In genomic region chr21:25977068-25977611, GRCh38 we compare ENCODE assay signal across 28 cellular contexts.
A peak's percentile ranks its signal among the peaks of the same experiment; 100 is the strongest.
DNase-seq lines count a peak whose midpoint lies in the region; ATAC-seq and TF ChIP-seq lines count a peak whose summit lies in the region.
"Had no signal": no experiment of that assay in that cellular context is flagged by ENCODE, and none has a peak within 500 bp of the region (broad histone marks: within the 10 kb centered on the region; RNA-seq: fewer than 3 reads in every experiment).

No MANE protein-coding gene starts in this region.

- peak overlapping the region; percentile 51 for H3K27ac Mint-ChIP-seq in activated T-cell treated with anti-CD3 and anti-CD28 coated beads, Interleukin-2, amount 50 U/mL, for 72 hours
- H3K27ac Mint-ChIP-seq in effector memory CD8-positive, alpha-beta T cell, result no peak overlapping the region
- H3K27ac Mint-ChIP-seq: HFFc6 had no signal

- no peak for DNase-seq in activated T-cell treated with anti-CD3 and anti-CD28 coated beads, Interleukin-2, amount 50 U/mL, for 72 hours
- DNase-seq in activated T-cell treated with anti-CD3 and anti-CD28 coated beads, Interleukin-2, amount 50 U/mL, for 4 hours, result no peak
- DNase-seq in DMS79 (lab: John Stamatoyannopoulos, UW) (peak; percentile 30), left lung (no peak), superior temporal gyrus (ENCODE audit: extremely low spot score) (peak; percentile 50), iPS-NIHi11 (ENCODE audit: low spot score) (no peak)
- no peak for DNase-seq in effector memory CD8-positive, alpha-beta T cell
- DNase-seq: 8988T, COR-L47, DMS53, EL, GDM1, GOT3, HFFc6, KBM-7, MV-4-11, NCI-H1105, NCI-H1436 treated with DMSO at 0.1 percent for 48 hours, NCI-H187 treated with DMSO at 0.1 percent for 48 hours, NCI-H446, NCI-H526, NCI-H82, PC-9, SJCRH30 had no signal

- H3K36me3 Mint-ChIP-seq in activated T-cell treated with anti-CD3 and anti-CD28 coated beads, Interleukin-2, amount 50 U/mL, for 72 hours (ENCODE audit: insufficient read depth in 2 of 2), result peaks cover 7 to 33% of the 10 kb centered on the region in 2 donors
- H3K36me3 Mint-ChIP-seq in activated T-cell treated with anti-CD3 and anti-CD28 coated beads, Interleukin-2, amount 50 U/mL, for 4 hours (ENCODE audit: insufficient read depth), result peaks cover 47% of the 10 kb centered on the region
- no peaks in the 10 kb centered on the region for H3K36me3 Mint-ChIP-seq in effector memory CD8-positive, alpha-beta T cell (ENCODE audit: insufficient read depth)

- no peaks in the 10 kb centered on the region for H3K27me3 ChIP-seq in left lung
- H3K27me3 ChIP-seq: SJCRH30 had no signal

- ATAC-seq in activated T-cell treated with anti-CD3 and anti-CD28 coated beads, Interleukin-2, amount 50 U/mL, for 72 hours (replicated peaks in 1 of 2), result no peak
- no peak for ATAC-seq in activated T-cell treated with anti-CD3 and anti-CD28 coated beads, Interleukin-2, amount 50 U/mL, for 4 hours
- peak; percentile 37 for ATAC-seq in left lung
- ATAC-seq in effector memory CD8-positive, alpha-beta T cell (replicated peaks), result no peak
- ATAC-seq in HG03135 (IDR thresholded peaks at IDR 0.05; ENCODE audit: unreplicated experiment), result no peak
- ATAC-seq: GM12878, Right ventricle myocardium inferior had no signal

- H3K4me3 ChIP-seq in left lung, result no peak overlapping the region
- H3K4me3 ChIP-seq: GM12878, HAP-1, PC-9, SJCRH30 had no signal

- H3K9me3 ChIP-seq in left lung, result no peaks in the 10 kb centered on the region
- H3K9me3 ChIP-seq: HAP-1, SJCRH30 had no signal

- H3K36me3 ChIP-seq in left lung, result peaks cover 0 to 52% of the 10 kb centered on the region in 2 donors

- H3K27ac ChIP-seq in left lung, result peak overlapping the region in 1 of 2 donors; percentile 13
- H3K27ac ChIP-seq: PC-9, SJCRH30 had no signal

- no peaks in the 10 kb centered on the region for H3K27me3 Mint-ChIP-seq in activated T-cell treated with anti-CD3 and anti-CD28 coated beads, Interleukin-2, amount 50 U/mL, for 72 hours (ENCODE audit: low read depth)
- no peaks in the 10 kb centered on the region for H3K27me3 Mint-ChIP-seq in activated T-cell treated with anti-CD3 and anti-CD28 coated beads, Interleukin-2, amount 50 U/mL, for 4 hours (ENCODE audit: low read depth)
- no peaks in the 10 kb centered on the region for H3K27me3 Mint-ChIP-seq in effector memory CD8-positive, alpha-beta T cell

- H3K4me1 Mint-ChIP-seq in activated T-cell treated with anti-CD3 and anti-CD28 coated beads, Interleukin-2, amount 50 U/mL, for 72 hours (ENCODE audit: low read depth), result peaks cover 9% of the 10 kb centered on the region
- peaks cover 13% of the 10 kb centered on the region for H3K4me1 Mint-ChIP-seq in activated T-cell treated with anti-CD3 and anti-CD28 coated beads, Interleukin-2, amount 50 U/mL, for 4 hours (ENCODE audit: low read depth)
- H3K4me1 Mint-ChIP-seq in effector memory CD8-positive, alpha-beta T cell (ENCODE audit: low read depth in 2 of 2), result no peaks in the 10 kb centered on the region

- peaks cover 0 to under 1% of the 10 kb centered on the region in 2 donors for H3K9me3 Mint-ChIP-seq in activated T-cell treated with anti-CD3 and anti-CD28 coated beads, Interleukin-2, amount 50 U/mL, for 72 hours
- H3K9me3 Mint-ChIP-seq in activated T-cell treated with anti-CD3 and anti-CD28 coated beads, Interleukin-2, amount 50 U/mL, for 4 hours, result no peaks in the 10 kb centered on the region
- no peaks in the 10 kb centered on the region for H3K9me3 Mint-ChIP-seq in effector memory CD8-positive, alpha-beta T cell

- H3K4me3 Mint-ChIP-seq in activated T-cell treated with anti-CD3 and anti-CD28 coated beads, Interleukin-2, amount 50 U/mL, for 72 hours, result no peak overlapping the region
- H3K4me3 Mint-ChIP-seq in activated T-cell treated with anti-CD3 and anti-CD28 coated beads, Interleukin-2, amount 50 U/mL, for 4 hours, result no peak overlapping the region
- H3K4me3 Mint-ChIP-seq in effector memory CD8-positive, alpha-beta T cell, result no peak overlapping the region
- H3K4me3 Mint-ChIP-seq: HFFc6 had no signal

- H3K4me1 ChIP-seq in left lung, result no peaks in the 10 kb centered on the region
- H3K4me1 ChIP-seq: HAP-1, SJCRH30 had no signal

- no peak for TF ChIP-seq CTCF in left lung (IDR thresholded peaks at IDR 0.05)

- intact Hi-C loops in left lung (cut with DNase I), result no loop called here

Comparison
In these comparisons a context has a peak if more than half of its experiments do, and no peak if none do; other contexts are left out.
1. DNase-seq: peak in DMS79 (single experiment) and superior temporal gyrus (single experiment); none in activated T-cell treated with anti-CD3 and anti-CD28 coated beads, Interleukin-2, amount 50 U/mL, for 72 hours (0 of 2), activated T-cell treated with anti-CD3 and anti-CD28 coated beads, Interleukin-2, amount 50 U/mL, for 4 hours (single experiment), left lung (0 of 2), iPS-NIHi11 (single experiment) and effector memory CD8-positive, alpha-beta T cell (0 of 3).